ENCODE assay signal across 8 cellular contexts in genomic region chr2:130836501-130837174, GRCh38. TPM values are rescaled to one million over a fixed set of nuclear protein-coding genes. Genes with fewer than 3 reads are reported as not detected.
DNase-seq lines count a peak whose midpoint lies in the region; ATAC-seq, FAIRE-seq and TF ChIP-seq lines count a peak whose summit lies in the region.

Gene ARHGEF4, plus strand, starts transcription at chr2:130836914. Its CDS starts 40 bp downstream, at chr2:130836954.

- H3K36me3 ChIP-seq in H7 (replicated peaks; ENCODE audit: control insufficient read depth, insufficient read depth, low read length), result no peaks in the 10 kb centered on the region

- H3K27me3 Mint-ChIP-seq in T-helper 2 cell treated with Interferon-gamma antibody and Interleukin-4, amounts not matched to agents 5 μg/mL and 100 μg/mL, for 36 hours (ENCODE audit: low read depth), result peaks cover 40% of the 10 kb centered on the region

- ATAC-seq in omental fat pad (ENCODE audit: low FRiP score) (no peak), GM21447 (IDR thresholded peaks at IDR 0.05; ENCODE audit: unreplicated experiment) (no peak)

- peaks cover 23% of the 10 kb centered on the region for H3K27me3 ChIP-seq in H7 (ENCODE audit: control insufficient read depth, insufficient read depth, low read length)

- peak; percentile 4 for DNase-seq in DMS114 treated with DMSO at 0.1 percent for 48 hours (lab: John Stamatoyannopoulos, UW; ENCODE audit: unreplicated experiment)
- peak; percentile 99 for DNase-seq in H7
- DNase-seq in T-helper 2 cell treated with Interferon-gamma antibody and Interleukin-4, amounts not matched to agents 5 μg/mL and 100 μg/mL, for 36 hours (ENCODE audit: low spot score), result peak; percentile 33
- peak; percentile 18 for DNase-seq in fibroblast of pulmonary artery (ENCODE audit: low read depth)
- no peak for DNase-seq in omental fat pad (ENCODE audit: low spot score)
- DNase-seq in RCC 7860 (ENCODE audit: low spot score), result no peak
- DNase-seq in NCI-H1694 treated with DMSO at 0.1 percent for 48 hours (lab: John Stamatoyannopoulos, UW), result no peak

- H3K36me3 Mint-ChIP-seq in T-helper 2 cell treated with Interferon-gamma antibody and Interleukin-4, amounts not matched to agents 5 μg/mL and 100 μg/mL, for 36 hours (ENCODE audit: low read depth), result no peaks in the 10 kb centered on the region

- H3K4me3 Mint-ChIP-seq in T-helper 2 cell treated with Interferon-gamma antibody and Interleukin-4, amounts not matched to agents 5 μg/mL and 100 μg/mL, for 36 hours, result no peak within 1 kb of the TSS

- no peaks in the 10 kb centered on the region for H3K9me3 Mint-ChIP-seq in T-helper 2 cell treated with Interferon-gamma antibody and Interleukin-4, amounts not matched to agents 5 μg/mL and 100 μg/mL, for 36 hours

- H3K4me3 ChIP-seq in H7 (ENCODE audit: insufficient read depth, low read depth, low read length) (peak within 1 kb of the TSS; percentile 60), fibroblast of pulmonary artery (replicated peaks; ENCODE audit: low read depth, low read length) (peak within 1 kb of the TSS; percentile 12)

- no peak for FAIRE-seq in RCC 7860 (lab: Jason Lieb, UNC)

- H3K27ac Mint-ChIP-seq in T-helper 2 cell treated with Interferon-gamma antibody and Interleukin-4, amounts not matched to agents 5 μg/mL and 100 μg/mL, for 36 hours, result no peak within 1 kb of the TSS

- H3K4me1 Mint-ChIP-seq in T-helper 2 cell treated with Interferon-gamma antibody and Interleukin-4, amounts not matched to agents 5 μg/mL and 100 μg/mL, for 36 hours (ENCODE audit: low read depth), result no peaks in the 10 kb centered on the region

- TF ChIP-seq CTCF in fibroblast of pulmonary artery (IDR thresholded peaks at IDR 0.05; ENCODE audit: low read length, missing control alignments) (no peak), omental fat pad (IDR thresholded peaks at IDR 0.05) (no peak)

RNA-seq across cellular contexts. Expression of gene ARHGEF4, which starts in this region (rescaled TPM):
- 15.3 and 15.6 TPM in 2 replicates for total RNA-seq in H7 (2014; rRNA removed; shearing (Covaris generic))
- total RNA-seq in omental fat pad, result 10 to 100 TPM in 3 of 4 donors, 1 to 10 TPM in 1; 2.0 to 18.0 (median 15.0) TPM

Comparison
In these comparisons a context has a peak if more than half of its experiments do, and no peak if none do; other contexts are left out.
1. DNase-seq: peak in DMS114 treated with DMSO at 0.1 percent for 48 hours (single experiment), H7 (single experiment), T-helper 2 cell treated with Interferon-gamma antibody and Interleukin-4, amounts not matched to agents 5 μg/mL and 100 μg/mL, for 36 hours (single experiment) and fibroblast of pulmonary artery (single experiment); none in omental fat pad (single experiment), RCC 7860 (single experiment) and NCI-H1694 treated with DMSO at 0.1 percent for 48 hours (single experiment).